Comparison of ENCODE assay signal across 16 cellular contexts in genomic region chr14:28577187-28577586, GRCh38.
"Had no signal": no experiment of that assay in that cellular context is flagged by ENCODE, and none has a peak within 500 bp of the region (broad histone marks: within the 10 kb centered on the region; RNA-seq: fewer than 3 reads in every experiment).

No MANE protein-coding gene starts in this region.

- H3K4me1 ChIP-seq: sigmoid colon, uterus had no signal

- H3K4me3 ChIP-seq: coronary artery, sigmoid colon, uterus had no signal

- H3K9me3 ChIP-seq: sigmoid colon, uterus had no signal

- ATAC-seq: left colon; stimulated activated naive CD8-positive, alpha-beta T cell treated with anti-CD3 and anti-CD28 coated beads, Interleukin-15, amount 100 ng/mL, for 72 hours had no signal

- H3K27me3 ChIP-seq: sigmoid colon, uterus had no signal

- DNase-seq: activated CD4-positive, alpha-beta memory T cell treated with anti-CD3 and anti-CD28 coated beads for 36 hours; activated gamma-delta T cell; activated naive CD8-positive, alpha-beta T cell treated with anti-CD3 and anti-CD28 coated beads, Interleukin-2, amount 10 ng/mL, durations not matched to agents 7 days and 5 days; activated T-cell treated with anti-CD3 and anti-CD28 coated beads, Interleukin-2, amount 50 U/mL, for 48 hours; aorta; effector CD8-positive, alpha-beta T cell; glutamatergic neuron; left colon; nephron progenitor cell; sigmoid colon; stimulated activated CD4-positive, alpha-beta T cell treated with anti-CD3 and anti-CD28 coated beads, Interleukin-4, amount 100 ng/mL, for 1 hour; stimulated activated naive CD8-positive, alpha-beta T cell treated with anti-CD3 and anti-CD28 coated beads, Interleukin-15, amount 100 ng/mL, for 72 hours; T-helper 9 cell; uterus had no signal

- H3K36me3 ChIP-seq: sigmoid colon, uterus had no signal

- H3K27ac ChIP-seq: coronary artery, sigmoid colon, uterus, VCaP had no signal
